ENCODE assay signal across 1 cellular context in the genomic region with DNA sequence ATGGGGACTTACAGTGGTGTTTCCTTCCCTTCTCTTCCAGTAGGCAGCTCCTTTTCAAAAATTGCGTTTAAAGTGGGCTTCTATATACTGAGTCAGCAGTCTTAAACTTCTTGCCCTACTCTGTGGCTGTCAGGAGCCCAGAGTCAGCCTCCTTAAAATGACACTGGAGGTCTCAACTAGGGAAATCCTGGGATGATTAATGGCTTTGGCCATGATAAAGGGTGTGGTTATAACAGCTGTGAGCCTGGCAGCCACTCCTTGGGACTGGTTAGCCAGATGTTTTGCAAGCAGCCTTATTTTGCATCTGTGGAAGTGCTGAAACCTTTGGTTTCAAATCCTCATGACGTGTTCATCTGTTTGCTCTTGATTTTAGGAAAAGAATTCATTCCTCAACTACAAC.
TF ChIP-seq lines count a peak whose summit lies in the region.

No MANE protein-coding gene starts in this region.

TF ChIP-seq in HepG2, 621 proteins besides CTCF, POLR2A, EP300 and RAD21:
- TF ChIP-seq MAFK (conservative IDR thresholded peaks at IDR 0.05 in 1 of 2, IDR thresholded peaks at IDR 0.05 in 1 of 2; ENCODE audit: low read length in 2 of 2): peak; percentile 48 to 82; a peak in 3 of 4 replicates
- peak; percentile 71 for TF ChIP-seq MAFF (IDR thresholded peaks at IDR 0.05; ENCODE audit: low read depth, low read length)
- no peak for TF ChIP-seq ATF6 (CRISPR knock-in tag; conservative IDR thresholded peaks at IDR 0.05)
